Comparison of ENCODE assay signal across 9 cellular contexts in the genomic region with DNA sequence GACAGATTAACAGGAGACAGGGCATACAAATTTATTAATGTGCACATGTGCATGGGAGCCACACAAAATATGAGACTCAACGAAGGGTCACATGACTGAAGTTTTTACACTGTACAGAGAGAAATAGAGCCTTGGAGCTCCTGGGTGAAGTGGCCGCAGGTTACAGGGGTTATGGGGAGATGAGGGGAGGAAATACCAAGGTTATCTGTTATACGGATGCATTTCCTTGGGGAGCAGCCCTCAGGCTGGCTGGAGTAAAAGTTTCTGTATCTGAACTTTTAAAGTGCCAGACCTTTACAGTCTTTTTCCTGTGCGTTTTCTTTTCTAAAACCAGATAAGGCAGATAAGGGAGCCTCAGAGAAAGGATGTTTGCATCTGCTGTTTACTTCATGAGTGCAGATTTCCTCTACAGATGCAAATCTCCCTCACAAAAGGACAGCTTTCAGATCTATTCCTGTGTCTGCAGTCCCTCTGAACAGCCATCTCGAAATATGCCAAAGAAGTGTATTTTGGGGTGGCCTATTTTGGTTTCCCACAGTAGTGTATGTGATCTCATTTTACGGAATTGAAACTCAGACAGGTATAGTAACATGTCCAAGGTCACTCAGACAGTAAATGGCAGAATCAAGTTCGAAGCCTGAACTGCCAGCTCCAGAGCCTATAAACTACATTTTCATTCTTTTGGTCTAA.
DNase-seq lines count a peak whose midpoint lies in the region; ATAC-seq, FAIRE-seq and TF ChIP-seq lines count a peak whose summit lies in the region.
"Had no signal": no experiment of that assay in that cellular context is flagged by ENCODE, and none has a peak within 500 bp of the region (broad histone marks: within the 10 kb centered on the region; RNA-seq: fewer than 3 reads in every experiment).

No MANE protein-coding gene starts in this region.

- peak; percentile 93 for ATAC-seq in GM18907 (IDR thresholded peaks at IDR 0.05; ENCODE audit: unreplicated experiment)
- peak; percentile 88 for ATAC-seq in HG02588 (IDR thresholded peaks at IDR 0.05; ENCODE audit: unreplicated experiment)
- peak; percentile 89 for ATAC-seq in HG03460 (IDR thresholded peaks at IDR 0.05; ENCODE audit: unreplicated experiment)
- no peak for ATAC-seq in left lung

- TF ChIP-seq CTCF in left lung (IDR thresholded peaks at IDR 0.05) (no peak), kidney (IDR thresholded peaks at IDR 0.05; ENCODE audit: borderline replicate concordance, extremely low read depth, insufficient read depth) (no peak)

- H3K27me3 ChIP-seq in left lung: no peaks in the 10 kb centered on the region

- H3K4me1 ChIP-seq in mesodermal cell (ENCODE audit: control insufficient read depth, insufficient read depth, low read length, poor library complexity, severe bottlenecking): peaks cover 8% of the 10 kb centered on the region
- H3K4me1 ChIP-seq in left lung: no peaks in the 10 kb centered on the region
- no peaks in the 10 kb centered on the region for H3K4me1 ChIP-seq in kidney (ENCODE audit: control insufficient read depth in 1 of 2, insufficient read depth in 1 of 2, low read depth in 1 of 2, low read length in 2 of 2)

- intact Hi-C loops in left lung (cut with DNase I): no loop called here
- intact Hi-C loops in kidney (cut with DNase I): no loop called here

- no peaks in the 10 kb centered on the region for H3K36me3 ChIP-seq in mesodermal cell (ENCODE audit: control insufficient read depth, insufficient read depth, low read length)
- H3K36me3 ChIP-seq in left lung: no peaks in the 10 kb centered on the region
- no peaks in the 10 kb centered on the region for H3K36me3 ChIP-seq in kidney (ENCODE audit: control insufficient read depth in 1 of 2, insufficient read depth in 2 of 2, low read length in 2 of 2)

- H3K9me3 ChIP-seq in mesodermal cell (ENCODE audit: control insufficient read depth, low read length) (peaks cover 7% of the 10 kb centered on the region), left lung (no peaks in the 10 kb centered on the region), kidney (ENCODE audit: control insufficient read depth in 1 of 2, low read length in 2 of 2) (no peaks in the 10 kb centered on the region)

- FAIRE-seq in kidney (lab: Jason Lieb, UNC): no peak

- DNase-seq in left lung (no peak), DMS114 treated with DMSO at 0.1 percent for 48 hours (lab: John Stamatoyannopoulos, UW; ENCODE audit: unreplicated experiment) (no peak), foreskin melanocyte (no peak), kidney (no peak)
- DNase-seq: activated naive CD4-positive, alpha-beta T cell treated with anti-CD3 and anti-CD28 coated beads, Interleukin-2, amount 50 U/mL, for 16 hours had no signal

- WGBS in mesodermal cell (ENCODE audit: insufficient coverage in 2 of 2), 2 experiments: 27 to 45% methylated on average over 3 to 4 of the region's 7 CpGs

- H3K4me3 ChIP-seq in mesodermal cell (ENCODE audit: extremely low read depth, insufficient read depth, low read length, poor library complexity, severe bottlenecking) (no peak overlapping the region), left lung (no peak overlapping the region), kidney (ENCODE audit: low read length in 2 of 2) (no peak overlapping the region)

- H3K27ac ChIP-seq in mesodermal cell (ENCODE audit: low read depth, low read length, severe bottlenecking) (peak overlapping the region; percentile 75), left lung (no peak overlapping the region), kidney (ENCODE audit: low read depth in 2 of 2, low read length in 2 of 2) (no peak overlapping the region)

- no peak overlapping the region for H3K9ac ChIP-seq in kidney (ENCODE audit: low read length in 2 of 2)
